In genomic region chr12:6383572-6384498, GRCh38 we compare ENCODE assay signal across 8 cellular contexts. TPM values are rescaled to one million over a fixed set of nuclear protein-coding genes. Genes with fewer than 3 reads are reported as not detected.
A peak's percentile ranks its signal among the peaks of the same experiment; 100 is the strongest.
DNase-seq lines count a peak whose midpoint lies in the region; ATAC-seq and TF ChIP-seq lines count a peak whose summit lies in the region.

Gene LTBR (plus strand): TSS chr12:6384162. CDS start chr12:6384359, 197 bp downstream.

- H3K4me1 Mint-ChIP-seq in natural killer cell: peaks cover 0 to 5% of the 10 kb centered on the region in 2 donors

- DNase-seq in CMK (ENCODE audit: low read depth): peak; percentile 78
- DNase-seq in Kasumi-1 (lab: John Stamatoyannopoulos, UW): peak; percentile 28 to 58
- DNase-seq in activated naive CD4-positive, alpha-beta T cell treated with anti-CD3 and anti-CD28 coated beads, Interleukin-2, amount 50 U/mL, for 16 hours: peak; percentile 30
- peak; percentile 86 for DNase-seq in fibroblast of the conjunctiva (ENCODE audit: low read depth)
- no peak for DNase-seq in natural killer cell
- DNase-seq in germinal center (ENCODE audit: low spot score): no peak

- H3K9me3 Mint-ChIP-seq in natural killer cell: no peaks in the 10 kb centered on the region

- no peak for TF ChIP-seq CTCF in natural killer cell (IDR thresholded peaks at IDR 0.05)

- H3K27ac Mint-ChIP-seq in natural killer cell: peak within 1 kb of the TSS in 1 of 2 donors; percentile 39

- peaks cover 0 to 16% of the 10 kb centered on the region in 2 donors for H3K27me3 Mint-ChIP-seq in natural killer cell (ENCODE audit: low read depth in 2 of 2)

- H3K4me3 Mint-ChIP-seq in natural killer cell: peak within 1 kb of the TSS; percentile 80

- intact Hi-C loops in natural killer cell (cut with micrococcal nuclease): no loop called here

- no peaks in the 10 kb centered on the region for H3K36me3 Mint-ChIP-seq in natural killer cell

- ATAC-seq in natural killer cell (peak; percentile 62 to 71 (median 64)), GM21390 (IDR thresholded peaks at IDR 0.05; ENCODE audit: unreplicated experiment) (no peak), GM21423 (IDR thresholded peaks at IDR 0.05; ENCODE audit: unreplicated experiment) (no peak)

RNA-seq across cellular contexts. Expression of gene LTBR, which starts in this region (rescaled TPM):
- total RNA-seq in natural killer cell: 1 to 10 TPM; 3.7 to 5.8 (median 4.4) TPM

Comparison
In these comparisons a context has a peak if more than half of its experiments do, and no peak if none do; other contexts are left out.
1. DNase-seq: peak in CMK (single experiment), Kasumi-1 (2 of 2), activated naive CD4-positive, alpha-beta T cell treated with anti-CD3 and anti-CD28 coated beads, Interleukin-2, amount 50 U/mL, for 16 hours (single experiment) and fibroblast of the conjunctiva (single experiment); none in natural killer cell (single experiment) and germinal center (single experiment).
2. ATAC-seq: peak in natural killer cell (3 of 3); none in GM21390 (single experiment) and GM21423 (single experiment).